In genomic region chr17:75010683-75011406, GRCh38 we compare ENCODE assay signal across 1 cellular context.
TF ChIP-seq lines count a peak whose summit lies in the region.

No MANE protein-coding gene starts in this region.

TF ChIP-seq in GM23338, 12 proteins besides CTCF, POLR2A, EP300 and RAD21 (continued from another document):
- TF ChIP-seq ZNF462 (CRISPR knock-in tag; IDR thresholded peaks at IDR 0.05) (no peak), ZNF114 (CRISPR knock-in tag; IDR thresholded peaks at IDR 0.05) (no peak), POLR2AphosphoS5 (IDR thresholded peaks at IDR 0.05; ENCODE audit: low read depth) (no peak), ETS1 (IDR thresholded peaks at IDR 0.05) (no peak), NANOG (IDR thresholded peaks at IDR 0.05; ENCODE audit: borderline replicate concordance) (no peak), STAT1 (IDR thresholded peaks at IDR 0.05; ENCODE audit: unreplicated experiment) (no peak), CREB1 (CRISPR knock-in tag; IDR thresholded peaks at IDR 0.05; ENCODE audit: low read depth) (no peak), EZH2 (IDR thresholded peaks at IDR 0.05; ENCODE audit: low read depth, unreplicated experiment) (no peak), REST (IDR thresholded peaks at IDR 0.05; ENCODE audit: unreplicated experiment) (no peak), ZNF331 (CRISPR knock-in tag; IDR thresholded peaks at IDR 0.05; ENCODE audit: low read depth) (no peak), JUNB (IDR thresholded peaks at IDR 0.05; ENCODE audit: unreplicated experiment) (no peak)
